In the genomic region with DNA sequence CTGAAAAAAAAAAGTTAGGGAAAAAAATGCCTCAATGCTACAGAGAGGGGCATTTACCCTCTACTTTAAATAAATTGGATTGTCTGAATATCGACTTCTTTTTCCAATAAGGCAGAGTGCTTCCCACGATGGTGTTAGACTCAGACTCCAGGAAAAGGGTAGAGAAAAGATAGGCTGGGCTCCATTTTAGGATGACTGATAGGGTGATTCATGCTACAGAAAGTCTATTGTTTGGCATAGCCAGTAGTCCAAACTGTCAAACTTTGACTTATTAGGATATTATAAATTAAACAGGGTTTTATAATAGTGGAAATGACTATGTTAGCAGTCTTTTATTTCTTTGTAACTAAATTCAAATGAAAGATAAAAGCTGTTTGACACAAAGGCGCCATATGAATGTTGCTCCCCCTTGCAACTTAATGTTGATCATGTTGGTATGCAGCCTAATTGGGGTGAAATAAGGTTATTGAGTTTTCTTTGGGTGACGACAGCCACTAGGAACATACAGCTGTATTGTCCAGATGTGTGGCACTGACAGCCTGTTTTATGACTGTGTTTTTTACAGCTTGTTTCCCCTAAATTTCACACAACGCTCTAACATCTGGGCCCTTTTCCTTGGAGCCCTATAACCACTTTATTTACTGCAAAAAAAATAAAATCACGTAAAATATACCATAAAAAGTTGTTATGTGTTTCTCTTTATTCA, we compare ENCODE assay signal across 24 cellular contexts.
A peak's percentile ranks its signal among the peaks of the same experiment; 100 is the strongest.
DNase-seq lines count a peak whose midpoint lies in the region; ATAC-seq, FAIRE-seq and TF ChIP-seq lines count a peak whose summit lies in the region.
"Had no signal": no experiment of that assay in that cellular context is flagged by ENCODE, and none has a peak within 500 bp of the region (broad histone marks: within the 10 kb centered on the region; RNA-seq: fewer than 3 reads in every experiment).

No MANE protein-coding gene starts in this region.

- no peak for TF ChIP-seq POLR2A in HepG2 (IDR thresholded peaks at IDR 0.05; ENCODE audit: insufficient read depth in 1 of 2, low read depth in 2 of 2, low read length in 2 of 2)
- no peak for TF ChIP-seq POLR2A in GM18505 (IDR thresholded peaks at IDR 0.05; ENCODE audit: borderline replicate concordance, extremely low read depth, insufficient read depth, insufficient read length)

- POLR2A ChIA-PET in RWPE1 (lab: Yijun Ruan, JAX; ENCODE audit: low non-redundant PET) = no interaction called here
- POLR2A ChIA-PET in HepG2 (lab: Yijun Ruan, JAX) = no interaction called here

- H3K27me3 ChIP-seq in parathyroid adenoma (ENCODE audit: control insufficient read depth, insufficient read depth, low read length) (no peaks in the 10 kb centered on the region), HepG2 (ENCODE audit: control insufficient read depth in 1 of 2, insufficient read depth in 2 of 2, low read length in 2 of 2) (no peaks in the 10 kb centered on the region)
- H3K27me3 ChIP-seq: esophagus muscularis mucosa, vagina had no signal

- 30% methylated on average over 6 of the region's 6 CpGs for WGBS in HepG2 (ENCODE audit: low lambda C conversion rate)

- no peak for FAIRE-seq in HepG2 (lab: Jason Lieb, UNC)
- FAIRE-seq: GM12891 had no signal

- no peaks in the 10 kb centered on the region for H3K9me3 ChIP-seq in parathyroid adenoma (ENCODE audit: control insufficient read depth, low read length)
- H3K9me3 ChIP-seq in HepG2 (ENCODE audit: low read length) = no peaks in the 10 kb centered on the region
- H3K9me3 ChIP-seq: esophagus muscularis mucosa, prostate gland, vagina had no signal

- intact Hi-C loops in HepG2 (cut with micrococcal nuclease; ENCODE audit: unreplicated experiment) = no loop called here

- H3K4me3 ChIP-seq in fibroblast of pulmonary artery (replicated peaks; ENCODE audit: low read depth, low read length) = no peak overlapping the region
- no peak overlapping the region for H3K4me3 ChIP-seq in parathyroid adenoma (ENCODE audit: low read depth, low read length)
- H3K4me3 ChIP-seq in HepG2 (replicated peaks in 1 of 3; ENCODE audit: insufficient read depth in 1 of 3, low read depth in 2 of 3, low read length in 3 of 3) = no peak overlapping the region
- H3K4me3 ChIP-seq: esophagus muscularis mucosa, prostate gland, vagina had no signal

- CTCF ChIA-PET in RWPE1 (lab: Yijun Ruan, JAX) (no interaction called here), HepG2 (lab: Yijun Ruan, JAX; ENCODE audit: low intra/inter-chr PET ratio, low total read pairs) (no interaction called here)

- no peak for TF ChIP-seq RAD21 in HepG2 (CRISPR knock-in tag; IDR thresholded peaks at IDR 0.05)

- no peak overlapping the region for H2AFZ ChIP-seq in parathyroid adenoma
- no peak overlapping the region for H2AFZ ChIP-seq in HepG2 (ENCODE audit: low read length)

- H3K79me2 ChIP-seq in parathyroid adenoma (no peaks in the 10 kb centered on the region), HepG2 (ENCODE audit: insufficient read depth, low read length) (no peaks in the 10 kb centered on the region)

- in situ Hi-C loops in HepG2 (cut with HindIII; ENCODE audit: extremely low pct_ligation_motif_present, low pct_unique_long_range_greater_than_20kb) = no loop called here

- H3K4me1 ChIP-seq in parathyroid adenoma = peaks cover 4% of the 10 kb centered on the region
- peaks cover 37% of the 10 kb centered on the region for H3K4me1 ChIP-seq in HepG2 (ENCODE audit: insufficient read depth, low read length)
- H3K4me1 ChIP-seq: prostate gland, vagina had no signal

- H3K36me3 ChIP-seq in parathyroid adenoma (ENCODE audit: control insufficient read depth, insufficient read depth, low read length) (no peaks in the 10 kb centered on the region), HepG2 (replicated peaks in 1 of 2; ENCODE audit: control insufficient read depth in 1 of 2, insufficient read depth in 2 of 2, low read length in 2 of 2) (no peaks in the 10 kb centered on the region)
- H3K36me3 ChIP-seq: esophagus muscularis mucosa, prostate gland, vagina had no signal

- TF ChIP-seq EP300 in HepG2 (IDR thresholded peaks at IDR 0.05; ENCODE audit: low read depth in 2 of 2, low read length in 2 of 2) = no peak
- no peak for TF ChIP-seq EP300 in HepG2 (CRISPR knock-in tag; IDR thresholded peaks at IDR 0.05; ENCODE audit: borderline replicate concordance)

- ATAC-seq in HepG2 (no peak), GM18505 (IDR thresholded peaks at IDR 0.05; ENCODE audit: unreplicated experiment) (no peak)
- ATAC-seq: left lobe of liver had no signal

- H4K20me1 ChIP-seq in HepG2 (ENCODE audit: insufficient read depth, low read length) = no peaks in the 10 kb centered on the region

- TF ChIP-seq CTCF in RWPE1 (conservative IDR thresholded peaks at IDR 0.05; ENCODE audit: low read depth) (no peak), fibroblast of pulmonary artery (IDR thresholded peaks at IDR 0.05; ENCODE audit: low read length, missing control alignments) (no peak), parathyroid adenoma (IDR thresholded peaks at IDR 0.05) (no peak), HepG2 (CRISPR knock-in tag; IDR thresholded peaks at IDR 0.05) (no peak)

- DNase-seq in EH (ENCODE audit: low read depth) (peak; percentile 56), RWPE1 (ENCODE audit: low spot score) (peak; percentile 59), fibroblast of pulmonary artery (ENCODE audit: low read depth) (peak; percentile 25), iPS-NIHi7 (ENCODE audit: extremely low spot score) (no peak), HepG2 (ENCODE audit: low spot score) (no peak)
- no peak for DNase-seq in stimulated activated CD4-positive, alpha-beta T cell treated with anti-CD3 and anti-CD28 coated beads, Interleukin-4, amount 100 ng/mL, for 1 hour
- DNase-seq: activated B cell treated with CpG ODN at 0.5 μM for 24 hours; activated CD4-positive, alpha-beta T cell treated with anti-CD3 and anti-CD28 coated beads, Interleukin-2, amount 50 U/mL, for 48 hours; activated effector memory CD4-positive, alpha-beta T cell treated with Interleukin-2 at 50 U/mL for 16 hours; CD4-positive, CD25-positive, alpha-beta regulatory T cell; effector CD8-positive, alpha-beta T cell; head of caudate nucleus; midbrain; MM.1S; NCI-H2171 treated with DMSO at 0.1 percent for 48 hours; NCI-H526 treated with DMSO at 0.1 percent for 48 hours; substantia nigra had no signal

- H3K27ac ChIP-seq in RWPE1 (no peak overlapping the region), parathyroid adenoma (peak overlapping the region; percentile 39), HepG2 (ENCODE audit: extremely low read length, insufficient read depth, low read length) (no peak overlapping the region)
- H3K27ac ChIP-seq: esophagus muscularis mucosa, prostate gland, vagina had no signal

- H3K9ac ChIP-seq in parathyroid adenoma = no peak overlapping the region
- no peak overlapping the region for H3K9ac ChIP-seq in HepG2 (ENCODE audit: insufficient read depth, low read depth, low read length)

- H3K4me2 ChIP-seq in parathyroid adenoma (ENCODE audit: low read length) (no peak overlapping the region), HepG2 (ENCODE audit: low read depth, low read length) (no peak overlapping the region)

- BruUV-seq in HepG2 (replicated peaks; lab: Mats Ljungman, UMichigan) = no TSS peak

TF ChIP-seq in HepG2, 621 proteins besides CTCF, POLR2A, EP300 and RAD21:
- TF ChIP-seq ZC3H4 (CRISPR knock-in tag; IDR thresholded peaks at IDR 0.05; ENCODE audit: borderline replicate concordance) (no peak), PREB (CRISPR knock-in tag; IDR thresholded peaks at IDR 0.05) (no peak), PITX1 (CRISPR knock-in tag; IDR thresholded peaks at IDR 0.05) (no peak), SAFB2 (CRISPR knock-in tag; IDR thresholded peaks at IDR 0.05; ENCODE audit: borderline replicate concordance, low read depth) (no peak)

Comparison
In these comparisons a context has a peak if more than half of its experiments do, and no peak if none do; other contexts are left out.
1. DNase-seq: peak in EH (single experiment), RWPE1 (single experiment) and fibroblast of pulmonary artery (single experiment); none in iPS-NIHi7 (single experiment), stimulated activated CD4-positive, alpha-beta T cell treated with anti-CD3 and anti-CD28 coated beads, Interleukin-4, amount 100 ng/mL, for 1 hour (single experiment) and HepG2 (single experiment).